Comparison of ENCODE assay signal across 1 cellular context in the genomic region with DNA sequence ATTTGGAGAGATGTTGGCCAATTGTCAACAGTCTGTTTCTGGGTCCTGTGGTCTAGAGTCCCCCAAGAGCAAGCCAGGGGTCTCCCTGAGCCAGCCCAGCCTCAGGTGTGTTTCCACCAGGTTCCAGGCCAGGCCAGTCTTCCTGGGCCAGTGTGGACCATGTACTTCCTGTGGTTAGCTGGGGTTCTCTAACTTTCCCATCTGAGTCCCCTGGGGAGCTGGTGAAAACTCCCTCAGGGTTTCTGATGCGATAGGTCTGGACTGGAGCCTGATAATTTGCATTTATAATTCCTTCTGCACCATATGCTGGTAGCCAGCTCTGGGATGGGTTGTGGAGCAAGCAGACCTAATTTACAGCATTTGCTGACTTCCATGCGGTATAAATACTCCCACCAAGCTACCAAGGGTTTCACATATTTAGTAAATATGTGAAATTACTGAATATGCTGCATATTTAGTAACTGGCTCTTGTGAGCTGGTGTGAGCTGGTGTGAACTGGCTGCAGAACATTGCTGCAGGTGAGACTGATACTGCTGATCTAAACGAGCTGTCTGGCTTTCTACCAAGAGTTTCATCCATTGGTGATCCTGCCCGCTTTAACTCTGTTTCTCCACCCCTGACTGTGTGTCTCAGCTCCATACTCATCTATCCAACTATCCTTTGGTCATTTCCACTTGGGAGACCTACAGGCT.
TF ChIP-seq lines count a peak whose summit lies in the region.

No MANE protein-coding gene starts in this region.

TF ChIP-seq in GM12878, 131 proteins besides CTCF, POLR2A, EP300 and RAD21 (continued from another document):
- TF ChIP-seq POU2F2 (IDR thresholded peaks at IDR 0.05; ENCODE audit: borderline replicate concordance, low read depth, low read length) = no peak
